Comparison of ENCODE assay signal across 1 cellular context in the genomic region with DNA sequence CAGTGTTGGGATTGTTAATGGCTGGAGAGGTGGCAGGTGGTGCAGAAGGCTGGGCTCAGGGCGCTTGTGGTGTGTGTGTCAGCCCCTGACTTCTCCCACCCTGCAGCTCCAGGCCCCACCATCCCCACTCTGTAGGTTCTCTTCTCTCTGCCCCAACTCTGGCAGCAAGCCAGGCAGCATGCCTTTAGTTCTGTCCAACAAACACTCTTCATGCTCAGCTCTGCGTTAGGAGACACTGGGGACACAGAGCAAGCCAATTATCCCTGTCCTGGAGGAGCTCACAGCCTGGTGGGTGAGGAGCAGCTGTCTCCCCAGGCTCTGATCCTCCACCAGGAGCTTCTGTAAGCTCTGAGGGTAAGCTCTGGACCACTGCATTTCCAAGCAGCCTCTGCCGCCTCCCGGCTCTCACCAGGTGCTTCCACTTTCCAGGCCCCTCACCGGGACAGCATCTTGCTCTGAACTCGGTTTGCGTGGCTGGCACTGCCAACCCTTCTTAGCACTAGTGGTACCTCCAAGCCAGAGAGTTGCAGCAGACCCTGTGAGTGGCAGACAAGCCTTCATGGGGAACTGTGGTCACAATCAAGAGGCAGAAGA.
TF ChIP-seq lines count a peak whose summit lies in the region.

No MANE protein-coding gene starts in this region.

TF ChIP-seq in GM23338, 12 proteins besides CTCF, POLR2A, EP300 and RAD21 (continued from another document):
- TF ChIP-seq CREB1 (CRISPR knock-in tag; IDR thresholded peaks at IDR 0.05; ENCODE audit: low read depth) = no peak
- no peak for TF ChIP-seq JUNB (IDR thresholded peaks at IDR 0.05; ENCODE audit: unreplicated experiment)
- TF ChIP-seq EZH2phosphoT487 (IDR thresholded peaks at IDR 0.05; ENCODE audit: unreplicated experiment) = no peak
- TF ChIP-seq ZNF114 (CRISPR knock-in tag; IDR thresholded peaks at IDR 0.05) = no peak
- TF ChIP-seq, protein P1, sequence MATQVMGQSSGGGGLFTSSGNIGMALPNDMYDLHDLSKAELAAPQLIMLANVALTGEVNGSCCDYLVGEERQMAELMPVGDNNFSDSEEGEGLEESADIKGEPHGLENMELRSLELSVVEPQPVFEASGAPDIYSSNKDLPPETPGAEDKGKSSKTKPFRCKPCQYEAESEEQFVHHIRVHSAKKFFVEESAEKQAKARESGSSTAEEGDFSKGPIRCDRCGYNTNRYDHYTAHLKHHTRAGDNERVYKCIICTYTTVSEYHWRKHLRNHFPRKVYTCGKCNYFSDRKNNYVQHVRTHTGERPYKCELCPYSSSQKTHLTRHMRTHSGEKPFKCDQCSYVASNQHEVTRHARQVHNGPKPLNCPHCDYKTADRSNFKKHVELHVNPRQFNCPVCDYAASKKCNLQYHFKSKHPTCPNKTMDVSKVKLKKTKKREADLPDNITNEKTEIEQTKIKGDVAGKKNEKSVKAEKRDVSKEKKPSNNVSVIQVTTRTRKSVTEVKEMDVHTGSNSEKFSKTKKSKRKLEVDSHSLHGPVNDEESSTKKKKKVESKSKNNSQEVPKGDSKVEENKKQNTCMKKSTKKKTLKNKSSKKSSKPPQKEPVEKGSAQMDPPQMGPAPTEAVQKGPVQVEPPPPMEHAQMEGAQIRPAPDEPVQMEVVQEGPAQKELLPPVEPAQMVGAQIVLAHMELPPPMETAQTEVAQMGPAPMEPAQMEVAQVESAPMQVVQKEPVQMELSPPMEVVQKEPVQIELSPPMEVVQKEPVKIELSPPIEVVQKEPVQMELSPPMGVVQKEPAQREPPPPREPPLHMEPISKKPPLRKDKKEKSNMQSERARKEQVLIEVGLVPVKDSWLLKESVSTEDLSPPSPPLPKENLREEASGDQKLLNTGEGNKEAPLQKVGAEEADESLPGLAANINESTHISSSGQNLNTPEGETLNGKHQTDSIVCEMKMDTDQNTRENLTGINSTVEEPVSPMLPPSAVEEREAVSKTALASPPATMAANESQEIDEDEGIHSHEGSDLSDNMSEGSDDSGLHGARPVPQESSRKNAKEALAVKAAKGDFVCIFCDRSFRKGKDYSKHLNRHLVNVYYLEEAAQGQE (IDR thresholded peaks at IDR 0.05; ENCODE audit: unreplicated experiment) = no peak
